26 cellular contexts compared by ENCODE assay signal in the genomic region with DNA sequence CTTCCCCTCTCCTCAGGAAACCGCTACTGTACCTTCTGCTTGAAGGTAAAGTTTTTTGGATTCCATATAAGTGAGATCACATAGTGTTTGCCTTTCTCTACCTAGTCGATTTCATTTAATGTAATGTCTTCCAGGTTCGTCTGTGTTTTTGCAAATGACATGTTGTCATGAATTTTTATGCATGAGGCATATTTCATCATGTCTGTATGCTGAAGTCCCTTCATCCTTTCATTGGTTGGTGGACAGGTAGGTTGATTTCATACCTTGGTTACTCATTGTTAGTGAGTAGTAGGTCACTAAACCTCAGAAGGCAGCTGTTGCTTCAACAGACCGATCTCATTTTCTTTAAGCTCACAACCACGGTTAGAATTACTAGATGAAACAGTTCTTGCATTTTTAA.
"Had no signal": no experiment of that assay in that cellular context is flagged by ENCODE, and none has a peak within 500 bp of the region (broad histone marks: within the 10 kb centered on the region; RNA-seq: fewer than 3 reads in every experiment).

No MANE protein-coding gene starts in this region.

- H3K27me3 ChIP-seq: brain microvascular endothelial cell had no signal

- ATAC-seq: activated T-cell treated with anti-CD3 and anti-CD28 coated beads, Interleukin-2, amount 50 U/mL, for 4 hours had no signal

- FAIRE-seq: RCC 7860, TTC549 had no signal

- H3K27ac ChIP-seq: brain microvascular endothelial cell had no signal

- DNase-seq: activated CD4-positive, alpha-beta memory T cell treated with anti-CD3 and anti-CD28 coated beads for 36 hours; activated CD4-positive, alpha-beta T cell treated with anti-CD3 and anti-CD28 coated beads, Interleukin-2, amount 10 ng/mL, durations not matched to agents 7 days and 5 days; activated CD4-positive, CD25-positive, alpha-beta regulatory T cell; activated CD8-positive, alpha-beta memory T cell treated with anti-CD3 and anti-CD28 coated beads for 24 hours; activated effector memory CD4-positive, alpha-beta T cell treated with anti-CD3 and anti-CD28 coated beads, Interleukin-2, amount 50 U/mL, for 16 hours; activated naive CD4-positive, alpha-beta T cell treated with anti-CD3 and anti-CD28 coated beads, Interleukin-2, amount 10 ng/mL, durations not matched to agents 7 days and 5 days; activated naive CD8-positive, alpha-beta T cell treated with anti-CD3 and anti-CD28 coated beads for 36 hours; activated T-cell treated with anti-CD3 and anti-CD28 coated beads, Interleukin-2, amount 50 U/mL, for 4 hours; brain microvascular endothelial cell; cerebellar nuclear complex; Kasumi-1; KBM-7; MV-4-11; NCI-H1092 treated with DMSO at 0.1 percent for 48 hours; NCI-H1436; NCI-H1694 treated with DMSO at 0.1 percent for 48 hours; NCI-H2029 treated with DMSO at 0.1 percent for 48 hours; NCI-H345; NCI-H510A; NCI-H69; NK-92 treated with Interleukin-12 subunit alpha and Interleukin-12 subunit beta, amount 100 ng/mL, for 24 hours; SHP77 treated with DMSO at 0.1 percent for 48 hours; T-helper 2 cell; T1000 had no signal

- H3K36me3 ChIP-seq: brain microvascular endothelial cell had no signal
